Comparison of ENCODE assay signal across 40 cellular contexts in the genomic region with DNA sequence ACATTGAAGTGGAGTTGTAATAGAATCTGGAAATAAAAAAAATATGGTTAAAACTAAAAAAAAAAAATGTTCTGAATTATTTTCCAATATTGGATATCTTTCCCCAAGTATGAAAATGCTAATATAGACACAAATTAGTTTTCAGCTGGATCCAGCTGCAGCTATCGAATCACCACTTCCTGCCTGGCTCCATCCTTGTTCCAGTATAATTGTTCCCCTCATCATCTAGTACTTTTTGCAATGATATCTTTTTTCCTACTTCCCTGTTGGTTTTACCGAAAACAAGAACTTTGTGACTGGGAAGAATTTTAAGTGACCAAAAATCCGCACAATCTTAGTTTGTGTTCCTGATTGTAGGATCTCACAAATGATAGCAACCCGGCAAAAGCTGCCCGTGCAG. TPM values are rescaled to one million over a fixed set of nuclear protein-coding genes. Genes with fewer than 3 reads are reported as not detected.
"Had no signal": no experiment of that assay in that cellular context is flagged by ENCODE, and none has a peak within 500 bp of the region (broad histone marks: within the 10 kb centered on the region; RNA-seq: fewer than 3 reads in every experiment).

No MANE protein-coding gene starts in this region.

- H3K9me3 ChIP-seq: adrenal gland, ascending aorta, body of pancreas, breast epithelium had no signal

- H3K4me3 ChIP-seq: adrenal gland, ascending aorta, body of pancreas, breast epithelium, cardiac muscle cell had no signal

- H3K27me3 ChIP-seq: adrenal gland, ascending aorta, body of pancreas, brain microvascular endothelial cell, breast epithelium, cardiac muscle cell had no signal

- H3K27ac ChIP-seq: adrenal gland, ascending aorta, body of pancreas, brain microvascular endothelial cell, breast epithelium, cardiac muscle cell had no signal

- H3K4me1 ChIP-seq: adrenal gland, ascending aorta, body of pancreas, breast epithelium had no signal

- FAIRE-seq: astrocyte, bronchial epithelial cell had no signal

- DNase-seq: activated effector memory CD4-positive, alpha-beta T cell treated with anti-CD3 and anti-CD28 coated beads, Interleukin-2, amount 50 U/mL, for 16 hours; activated effector memory CD4-positive, alpha-beta T cell treated with Interleukin-2 at 50 U/mL for 16 hours; activated gamma-delta T cell; activated gamma-delta T cell treated with Interleukin-2 at 50 U/mL for 16 hours; activated naive CD4-positive, alpha-beta T cell; activated naive CD4-positive, alpha-beta T cell treated with anti-CD3 and anti-CD28 coated beads for 36 hours; activated naive CD4-positive, alpha-beta T cell treated with anti-CD3 and anti-CD28 coated beads, Interleukin-2, amount 10 ng/mL, durations not matched to agents 7 days and 5 days; activated naive CD4-positive, alpha-beta T cell treated with anti-CD3 and anti-CD28 coated beads, Interleukin-2, amount 50 U/mL, for 16 hours; activated naive CD4-positive, alpha-beta T cell treated with Interleukin-2 at 50 U/mL for 16 hours; activated naive CD8-positive, alpha-beta T cell treated with anti-CD3 and anti-CD28 coated beads for 36 hours; activated naive CD8-positive, alpha-beta T cell treated with anti-CD3 and anti-CD28 coated beads, Interleukin-2, amount 10 ng/mL, durations not matched to agents 7 days and 5 days; activated naive CD8-positive, alpha-beta T cell treated with anti-CD3 and anti-CD28 coated beads, Interleukin-2, amount 50 U/mL, for 24 hours; activated T-cell treated with anti-CD3 and anti-CD28 coated beads, Interleukin-2, amount 50 U/mL, for 1 hour; activated T-cell treated with anti-CD3 and anti-CD28 coated beads, Interleukin-2, amount 50 U/mL, for 24 hours; activated T-cell treated with anti-CD3 and anti-CD28 coated beads, Interleukin-2, amount 50 U/mL, for 4 hours; activated T-cell treated with anti-CD3 and anti-CD28 coated beads, Interleukin-2, amount 50 U/mL, for 48 hours; activated T-cell treated with anti-CD3 and anti-CD28 coated beads, Interleukin-2, amount 50 U/mL, for 72 hours; adrenal gland; amniotic stem cell; amygdala; anterior cingulate cortex; aorta; body of pancreas; brain microvascular endothelial cell; caudate nucleus; central memory CD4-positive, alpha-beta T cell; cerebellar nuclear complex had no signal

- H3K36me3 ChIP-seq: adrenal gland, ascending aorta, brain microvascular endothelial cell, breast epithelium, cardiac muscle cell had no signal

- ATAC-seq: activated naive CD4-positive, alpha-beta T cell treated with anti-CD3 and anti-CD28 coated beads, Interleukin-2, amount 50 U/mL, for 72 hours; activated naive CD8-positive, alpha-beta T cell treated with anti-CD3 and anti-CD28 coated beads, Interleukin-2, amount 50 U/mL, for 24 hours; activated T-cell treated with anti-CD3 and anti-CD28 coated beads, Interleukin-2, amount 50 U/mL, for 4 hours; activated T-cell treated with anti-CD3 and anti-CD28 coated beads, Interleukin-2, amount 50 U/mL, for 72 hours; activated T-helper 17 cell treated with anti-CD3 and anti-CD28 coated beads, Interleukin-2, amount 50 U/mL, for 72 hours; body of pancreas had no signal

RNA-seq across cellular contexts. Expression of a gene that starts 9.4 kb away (rescaled TPM):
- total RNA-seq: activated naive CD4-positive, alpha-beta T cell treated with anti-CD3 and anti-CD28 coated beads for 36 hours; activated naive CD4-positive, alpha-beta T cell treated with anti-CD3 and anti-CD28 coated beads, Interleukin-2, amount 50 U/mL, for 72 hours; activated naive CD8-positive, alpha-beta T cell treated with anti-CD3 and anti-CD28 coated beads for 36 hours; activated naive CD8-positive, alpha-beta T cell treated with anti-CD3 and anti-CD28 coated beads, Interleukin-2, amount 10 ng/mL, durations not matched to agents 7 days and 5 days; activated T-cell treated with anti-CD3 and anti-CD28 coated beads, Interleukin-2, amount 50 U/mL, for 4 hours; activated T-cell treated with anti-CD3 and anti-CD28 coated beads, Interleukin-2, amount 50 U/mL, for 72 hours; activated T-helper 1 cell treated with anti-CD3 and anti-CD28 coated beads, Interleukin-12 subunit alpha, Interleukin-12 subunit beta, Interleukin-2, Interleukin-4 antibody, amounts not matched to agents 30 ng/mL and 10 ng/mL and 1 ng/mL, durations not matched to agents 14 hours and 24 hours and 36 hours; activated T-helper 17 cell treated with anti-CD3 and anti-CD28 coated beads, Interleukin-2, amount 50 U/mL, for 72 hours; activated T-helper 2 cell treated with anti-CD3 and anti-CD28 coated beads, Interferon-gamma antibody, Interleukin-2, Interleukin-4, amounts not matched to agents 10 μg/mL and 5 μg/mL and 100 μg/mL, durations not matched to agents 14 hours and 24 hours and 36 hours; adrenal gland; aorta; ascending aorta; astrocyte; body of pancreas; breast epithelium; bronchial epithelial cell; cardiac muscle cell; cardiac septum; cerebellum; chondrocyte had no signal
- polyA plus RNA-seq: adrenal gland, aorta, cardiac muscle cell had no signal

RNA-seq across cellular contexts. Expression of a gene that starts 17.4 kb away (rescaled TPM):
- total RNA-seq: activated naive CD4-positive, alpha-beta T cell treated with anti-CD3 and anti-CD28 coated beads for 36 hours; activated naive CD4-positive, alpha-beta T cell treated with anti-CD3 and anti-CD28 coated beads, Interleukin-2, amount 50 U/mL, for 72 hours; activated naive CD8-positive, alpha-beta T cell treated with anti-CD3 and anti-CD28 coated beads for 36 hours; activated naive CD8-positive, alpha-beta T cell treated with anti-CD3 and anti-CD28 coated beads, Interleukin-2, amount 10 ng/mL, durations not matched to agents 7 days and 5 days; activated T-cell treated with anti-CD3 and anti-CD28 coated beads, Interleukin-2, amount 50 U/mL, for 4 hours; activated T-cell treated with anti-CD3 and anti-CD28 coated beads, Interleukin-2, amount 50 U/mL, for 72 hours; activated T-helper 1 cell treated with anti-CD3 and anti-CD28 coated beads, Interleukin-12 subunit alpha, Interleukin-12 subunit beta, Interleukin-2, Interleukin-4 antibody, amounts not matched to agents 30 ng/mL and 10 ng/mL and 1 ng/mL, durations not matched to agents 14 hours and 24 hours and 36 hours; activated T-helper 17 cell treated with anti-CD3 and anti-CD28 coated beads, Interleukin-2, amount 50 U/mL, for 72 hours; activated T-helper 2 cell treated with anti-CD3 and anti-CD28 coated beads, Interferon-gamma antibody, Interleukin-2, Interleukin-4, amounts not matched to agents 10 μg/mL and 5 μg/mL and 100 μg/mL, durations not matched to agents 14 hours and 24 hours and 36 hours; adrenal gland; aorta; ascending aorta; astrocyte; body of pancreas; breast epithelium; bronchial epithelial cell; cardiac muscle cell; cardiac septum; cerebellum; chondrocyte had no signal
- polyA plus RNA-seq: adipose tissue, adrenal gland, aorta, cardiac muscle cell had no signal

RNA-seq across cellular contexts. Expression of a gene that starts 47.6 kb away (rescaled TPM):
- total RNA-seq: activated naive CD4-positive, alpha-beta T cell treated with anti-CD3 and anti-CD28 coated beads for 36 hours; activated naive CD4-positive, alpha-beta T cell treated with anti-CD3 and anti-CD28 coated beads, Interleukin-2, amount 50 U/mL, for 72 hours; activated naive CD8-positive, alpha-beta T cell treated with anti-CD3 and anti-CD28 coated beads for 36 hours; activated naive CD8-positive, alpha-beta T cell treated with anti-CD3 and anti-CD28 coated beads, Interleukin-2, amount 10 ng/mL, durations not matched to agents 7 days and 5 days; activated T-cell treated with anti-CD3 and anti-CD28 coated beads, Interleukin-2, amount 50 U/mL, for 4 hours; activated T-cell treated with anti-CD3 and anti-CD28 coated beads, Interleukin-2, amount 50 U/mL, for 72 hours; activated T-helper 1 cell treated with anti-CD3 and anti-CD28 coated beads, Interleukin-12 subunit alpha, Interleukin-12 subunit beta, Interleukin-2, Interleukin-4 antibody, amounts not matched to agents 30 ng/mL and 10 ng/mL and 1 ng/mL, durations not matched to agents 14 hours and 24 hours and 36 hours; activated T-helper 17 cell treated with anti-CD3 and anti-CD28 coated beads, Interleukin-2, amount 50 U/mL, for 72 hours; activated T-helper 2 cell treated with anti-CD3 and anti-CD28 coated beads, Interferon-gamma antibody, Interleukin-2, Interleukin-4, amounts not matched to agents 10 μg/mL and 5 μg/mL and 100 μg/mL, durations not matched to agents 14 hours and 24 hours and 36 hours; adrenal gland; aorta; ascending aorta; astrocyte; body of pancreas; breast epithelium; bronchial epithelial cell; cardiac muscle cell; cardiac septum; cerebellum; chondrocyte had no signal
- polyA plus RNA-seq: adipose tissue, adrenal gland, aorta, cardiac muscle cell had no signal
